1 cellular context compared by ENCODE assay signal in the genomic region with DNA sequence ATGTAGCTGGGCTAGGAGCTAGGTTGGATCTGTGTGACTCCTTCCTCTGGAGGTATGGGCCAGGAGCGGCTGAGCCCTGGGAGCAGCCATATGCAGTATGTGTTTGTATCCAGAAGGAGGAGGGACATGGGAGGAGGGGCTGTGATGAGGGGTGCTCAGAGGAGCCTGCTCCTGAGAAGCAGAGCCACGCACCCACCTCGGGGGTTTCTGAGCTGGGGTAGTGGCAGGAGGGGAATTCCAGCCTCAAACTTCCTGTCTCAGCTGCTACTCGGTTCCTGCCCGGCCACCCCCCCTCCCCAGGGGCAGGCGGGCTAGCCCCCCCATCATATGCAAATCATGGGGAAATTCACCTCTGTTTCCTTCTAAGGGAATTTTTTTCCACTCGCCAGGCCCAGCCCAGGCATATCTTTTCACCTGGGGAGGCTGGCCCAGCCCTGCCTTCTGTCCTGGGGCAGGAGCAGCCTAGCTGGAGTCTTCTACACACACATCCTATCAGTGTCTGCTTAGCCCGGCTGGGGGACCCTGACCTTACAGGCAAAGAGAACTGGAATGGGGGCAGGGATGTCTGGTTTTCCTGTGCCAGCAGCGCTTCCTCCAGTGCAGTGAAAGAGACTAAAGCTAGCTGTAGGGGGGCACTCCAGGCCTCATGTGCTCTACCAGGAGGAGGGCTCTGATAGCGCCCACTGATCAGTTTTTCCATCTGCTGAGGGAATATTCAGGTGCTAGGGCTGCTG.
TF ChIP-seq lines count a peak whose summit lies in the region.

No MANE protein-coding gene starts in this region.

TF ChIP-seq in HepG2, 621 proteins besides CTCF, POLR2A, EP300 and RAD21 (continued from another document):
- TF ChIP-seq, protein P1, sequence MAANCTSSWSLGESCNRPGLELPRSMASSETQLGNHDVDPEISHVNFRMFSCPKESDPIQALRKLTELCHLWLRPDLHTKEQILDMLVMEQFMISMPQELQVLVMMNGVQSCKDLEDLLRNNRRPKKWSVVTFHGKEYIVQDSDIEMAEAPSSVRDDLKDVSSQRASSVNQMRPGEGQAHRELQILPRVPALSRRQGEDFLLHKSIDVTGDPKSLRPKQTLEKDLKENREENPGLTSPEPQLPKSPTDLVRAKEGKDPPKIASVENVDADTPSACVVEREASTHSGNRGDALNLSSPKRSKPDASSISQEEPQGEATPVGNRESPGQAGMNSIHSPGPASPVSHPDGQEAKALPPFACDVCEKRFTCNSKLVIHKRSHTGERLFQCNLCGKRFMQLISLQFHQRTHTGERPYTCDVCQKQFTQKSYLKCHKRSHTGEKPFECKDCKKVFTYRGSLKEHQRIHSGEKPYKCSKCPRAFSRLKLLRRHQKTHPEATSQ (CRISPR knock-in tag; IDR thresholded peaks at IDR 0.05; ENCODE audit: borderline replicate concordance), result no peak
- TF ChIP-seq NFKBIZ (CRISPR knock-in tag; IDR thresholded peaks at IDR 0.05), result 0 out of 2 replicates have a peak, but pooled peaks have one; percentile 51
- 0 out of 2 replicates have a peak, but pooled peaks have one; percentile 7 for TF ChIP-seq ZFX (CRISPR knock-in tag; IDR thresholded peaks at IDR 0.05; ENCODE audit: low read depth)
- TF ChIP-seq, protein P2, sequence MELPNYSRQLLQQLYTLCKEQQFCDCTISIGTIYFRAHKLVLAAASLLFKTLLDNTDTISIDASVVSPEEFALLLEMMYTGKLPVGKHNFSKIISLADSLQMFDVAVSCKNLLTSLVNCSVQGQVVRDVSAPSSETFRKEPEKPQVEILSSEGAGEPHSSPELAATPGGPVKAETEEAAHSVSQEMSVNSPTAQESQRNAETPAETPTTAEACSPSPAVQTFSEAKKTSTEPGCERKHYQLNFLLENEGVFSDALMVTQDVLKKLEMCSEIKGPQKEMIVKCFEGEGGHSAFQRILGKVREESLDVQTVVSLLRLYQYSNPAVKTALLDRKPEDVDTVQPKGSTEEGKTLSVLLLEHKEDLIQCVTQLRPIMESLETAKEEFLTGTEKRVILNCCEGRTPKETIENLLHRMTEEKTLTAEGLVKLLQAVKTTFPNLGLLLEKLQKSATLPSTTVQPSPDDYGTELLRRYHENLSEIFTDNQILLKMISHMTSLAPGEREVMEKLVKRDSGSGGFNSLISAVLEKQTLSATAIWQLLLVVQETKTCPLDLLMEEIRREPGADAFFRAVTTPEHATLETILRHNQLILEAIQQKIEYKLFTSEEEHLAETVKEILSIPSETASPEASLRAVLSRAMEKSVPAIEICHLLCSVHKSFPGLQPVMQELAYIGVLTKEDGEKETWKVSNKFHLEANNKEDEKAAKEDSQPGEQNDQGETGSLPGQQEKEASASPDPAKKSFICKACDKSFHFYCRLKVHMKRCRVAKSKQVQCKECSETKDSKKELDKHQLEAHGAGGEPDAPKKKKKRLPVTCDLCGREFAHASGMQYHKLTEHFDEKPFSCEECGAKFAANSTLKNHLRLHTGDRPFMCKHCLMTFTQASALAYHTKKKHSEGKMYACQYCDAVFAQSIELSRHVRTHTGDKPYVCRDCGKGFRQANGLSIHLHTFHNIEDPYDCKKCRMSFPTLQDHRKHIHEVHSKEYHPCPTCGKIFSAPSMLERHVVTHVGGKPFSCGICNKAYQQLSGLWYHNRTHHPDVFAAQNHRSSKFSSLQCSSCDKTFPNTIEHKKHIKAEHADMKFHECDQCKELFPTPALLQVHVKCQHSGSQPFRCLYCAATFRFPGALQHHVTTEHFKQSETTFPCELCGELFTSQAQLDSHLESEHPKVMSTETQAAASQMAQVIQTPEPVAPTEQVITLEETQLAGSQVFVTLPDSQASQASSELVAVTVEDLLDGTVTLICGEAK (IDR thresholded peaks at IDR 0.05), result no peak
- TF ChIP-seq, protein P2 (CRISPR knock-in tag; IDR thresholded peaks at IDR 0.05), result no peak
- TF ChIP-seq, protein P3, sequence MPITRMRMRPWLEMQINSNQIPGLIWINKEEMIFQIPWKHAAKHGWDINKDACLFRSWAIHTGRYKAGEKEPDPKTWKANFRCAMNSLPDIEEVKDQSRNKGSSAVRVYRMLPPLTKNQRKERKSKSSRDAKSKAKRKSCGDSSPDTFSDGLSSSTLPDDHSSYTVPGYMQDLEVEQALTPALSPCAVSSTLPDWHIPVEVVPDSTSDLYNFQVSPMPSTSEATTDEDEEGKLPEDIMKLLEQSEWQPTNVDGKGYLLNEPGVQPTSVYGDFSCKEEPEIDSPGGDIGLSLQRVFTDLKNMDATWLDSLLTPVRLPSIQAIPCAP (CRISPR knock-in tag; IDR thresholded peaks at IDR 0.05; ENCODE audit: low read depth), result no peak
- TF ChIP-seq ZNF263 (CRISPR knock-in tag; IDR thresholded peaks at IDR 0.05), result peak; percentile 97
- peak; percentile 5; the same call in 1 of the 2 replicates for TF ChIP-seq TBX2 (CRISPR knock-in tag; IDR thresholded peaks at IDR 0.05; ENCODE audit: borderline replicate concordance)
- TF ChIP-seq ZNF256 (CRISPR knock-in tag; conservative IDR thresholded peaks at IDR 0.05), result no peak
- TF ChIP-seq ETV5 (CRISPR knock-in tag; IDR thresholded peaks at IDR 0.05; ENCODE audit: borderline replicate concordance), result 0 out of 2 replicates have a peak, but pooled peaks have one; percentile 36
- no peak for TF ChIP-seq ZNF484 (CRISPR knock-in tag; IDR thresholded peaks at IDR 0.05; ENCODE audit: borderline replicate concordance, low read depth)
- TF ChIP-seq, protein P4, sequence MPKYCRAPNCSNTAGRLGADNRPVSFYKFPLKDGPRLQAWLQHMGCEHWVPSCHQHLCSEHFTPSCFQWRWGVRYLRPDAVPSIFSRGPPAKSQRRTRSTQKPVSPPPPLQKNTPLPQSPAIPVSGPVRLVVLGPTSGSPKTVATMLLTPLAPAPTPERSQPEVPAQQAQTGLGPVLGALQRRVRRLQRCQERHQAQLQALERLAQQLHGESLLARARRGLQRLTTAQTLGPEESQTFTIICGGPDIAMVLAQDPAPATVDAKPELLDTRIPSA (CRISPR knock-in tag; IDR thresholded peaks at IDR 0.05; ENCODE audit: borderline replicate concordance), result no peak
- TF ChIP-seq FOXM1 (CRISPR knock-in tag; IDR thresholded peaks at IDR 0.05), result no peak
- TF ChIP-seq, protein P5, sequence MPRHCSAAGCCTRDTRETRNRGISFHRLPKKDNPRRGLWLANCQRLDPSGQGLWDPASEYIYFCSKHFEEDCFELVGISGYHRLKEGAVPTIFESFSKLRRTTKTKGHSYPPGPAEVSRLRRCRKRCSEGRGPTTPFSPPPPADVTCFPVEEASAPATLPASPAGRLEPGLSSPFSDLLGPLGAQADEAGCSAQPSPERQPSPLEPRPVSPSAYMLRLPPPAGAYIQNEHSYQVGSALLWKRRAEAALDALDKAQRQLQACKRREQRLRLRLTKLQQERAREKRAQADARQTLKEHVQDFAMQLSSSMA (CRISPR knock-in tag; IDR thresholded peaks at IDR 0.05), result no peak
- no peak for TF ChIP-seq ZNF333 (CRISPR knock-in tag; IDR thresholded peaks at IDR 0.05; ENCODE audit: borderline replicate concordance)
- no peak for TF ChIP-seq ZNF550 (CRISPR knock-in tag; IDR thresholded peaks at IDR 0.05; ENCODE audit: borderline replicate concordance)
- TF ChIP-seq LCORL (IDR thresholded peaks at IDR 0.05), result no peak
- peak; percentile 66; the same call in 1 of the 2 replicates for TF ChIP-seq LCORL (CRISPR knock-in tag; IDR thresholded peaks at IDR 0.05)
TF ChIP-seq in HepG2: peak in this region for 21.
